2 cellular contexts compared by ENCODE assay signal in the genomic region with DNA sequence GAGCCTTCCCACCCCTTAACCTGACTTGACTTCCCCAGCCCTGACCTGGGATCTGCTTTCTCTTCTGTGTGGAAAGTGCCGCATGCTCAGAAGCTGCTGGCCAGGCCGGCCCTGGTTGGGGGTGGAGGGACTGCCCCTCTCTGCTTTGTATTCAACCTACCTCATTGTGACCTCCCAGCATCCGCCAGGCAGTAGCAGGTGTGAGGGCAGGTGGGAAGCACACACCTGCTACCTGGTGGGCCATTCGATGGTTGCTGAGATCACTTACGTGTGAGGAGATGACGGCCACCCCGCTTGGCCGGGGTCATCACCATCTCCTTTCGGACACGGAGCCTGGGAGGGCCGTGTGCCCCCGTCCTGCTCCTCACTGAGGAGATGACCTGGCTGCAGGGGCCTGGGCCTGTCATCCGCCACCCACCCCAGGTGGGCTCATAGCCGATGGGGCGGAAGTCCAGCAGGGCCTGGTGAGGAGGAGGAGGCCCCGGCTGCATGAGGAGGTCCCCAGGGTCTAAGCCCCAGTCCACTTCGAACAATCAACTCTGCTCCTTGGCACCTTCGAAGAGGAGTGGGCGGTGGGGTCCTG.
TF ChIP-seq lines count a peak whose summit lies in the region.

No MANE protein-coding gene starts in this region.

TF ChIP-seq in SK-N-SH, 30 proteins besides CTCF, POLR2A, EP300 and RAD21:
- TF ChIP-seq, protein P1, sequence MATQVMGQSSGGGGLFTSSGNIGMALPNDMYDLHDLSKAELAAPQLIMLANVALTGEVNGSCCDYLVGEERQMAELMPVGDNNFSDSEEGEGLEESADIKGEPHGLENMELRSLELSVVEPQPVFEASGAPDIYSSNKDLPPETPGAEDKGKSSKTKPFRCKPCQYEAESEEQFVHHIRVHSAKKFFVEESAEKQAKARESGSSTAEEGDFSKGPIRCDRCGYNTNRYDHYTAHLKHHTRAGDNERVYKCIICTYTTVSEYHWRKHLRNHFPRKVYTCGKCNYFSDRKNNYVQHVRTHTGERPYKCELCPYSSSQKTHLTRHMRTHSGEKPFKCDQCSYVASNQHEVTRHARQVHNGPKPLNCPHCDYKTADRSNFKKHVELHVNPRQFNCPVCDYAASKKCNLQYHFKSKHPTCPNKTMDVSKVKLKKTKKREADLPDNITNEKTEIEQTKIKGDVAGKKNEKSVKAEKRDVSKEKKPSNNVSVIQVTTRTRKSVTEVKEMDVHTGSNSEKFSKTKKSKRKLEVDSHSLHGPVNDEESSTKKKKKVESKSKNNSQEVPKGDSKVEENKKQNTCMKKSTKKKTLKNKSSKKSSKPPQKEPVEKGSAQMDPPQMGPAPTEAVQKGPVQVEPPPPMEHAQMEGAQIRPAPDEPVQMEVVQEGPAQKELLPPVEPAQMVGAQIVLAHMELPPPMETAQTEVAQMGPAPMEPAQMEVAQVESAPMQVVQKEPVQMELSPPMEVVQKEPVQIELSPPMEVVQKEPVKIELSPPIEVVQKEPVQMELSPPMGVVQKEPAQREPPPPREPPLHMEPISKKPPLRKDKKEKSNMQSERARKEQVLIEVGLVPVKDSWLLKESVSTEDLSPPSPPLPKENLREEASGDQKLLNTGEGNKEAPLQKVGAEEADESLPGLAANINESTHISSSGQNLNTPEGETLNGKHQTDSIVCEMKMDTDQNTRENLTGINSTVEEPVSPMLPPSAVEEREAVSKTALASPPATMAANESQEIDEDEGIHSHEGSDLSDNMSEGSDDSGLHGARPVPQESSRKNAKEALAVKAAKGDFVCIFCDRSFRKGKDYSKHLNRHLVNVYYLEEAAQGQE (IDR thresholded peaks at IDR 0.05; ENCODE audit: low read depth, low read length) = no peak
- TF ChIP-seq MEF2A (IDR thresholded peaks at IDR 0.05; ENCODE audit: borderline replicate concordance, low read depth) (no peak), YY1 (IDR thresholded peaks at IDR 0.05; ENCODE audit: low read depth) (no peak), TCF12 (IDR thresholded peaks at IDR 0.05) (no peak), NRF1 (IDR thresholded peaks at IDR 0.05; ENCODE audit: low read depth, low read length) (no peak), GABPA (IDR thresholded peaks at IDR 0.05; ENCODE audit: low read depth) (no peak), NFIC (IDR thresholded peaks at IDR 0.05; ENCODE audit: borderline replicate concordance) (no peak), RFX5 (IDR thresholded peaks at IDR 0.05; ENCODE audit: low read length) (no peak), PBX3 (IDR thresholded peaks at IDR 0.05) (no peak)
- TF ChIP-seq, protein P2, sequence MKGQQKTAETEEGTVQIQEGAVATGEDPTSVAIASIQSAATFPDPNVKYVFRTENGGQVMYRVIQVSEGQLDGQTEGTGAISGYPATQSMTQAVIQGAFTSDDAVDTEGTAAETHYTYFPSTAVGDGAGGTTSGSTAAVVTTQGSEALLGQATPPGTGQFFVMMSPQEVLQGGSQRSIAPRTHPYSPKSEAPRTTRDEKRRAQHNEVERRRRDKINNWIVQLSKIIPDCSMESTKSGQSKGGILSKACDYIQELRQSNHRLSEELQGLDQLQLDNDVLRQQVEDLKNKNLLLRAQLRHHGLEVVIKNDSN (IDR thresholded peaks at IDR 0.05; ENCODE audit: borderline replicate concordance, low read depth) = no peak

TF ChIP-seq in SK-N-SH treated with all-trans-retinoic acid at 6 μM for 48 hours, 23 proteins besides CTCF, POLR2A, EP300 and RAD21:
- TF ChIP-seq CSRNP3 (CRISPR knock-in tag; IDR thresholded peaks at IDR 0.05) (no peak), ZNF70 (CRISPR knock-in tag; IDR thresholded peaks at IDR 0.05) (no peak), SNAI2 (CRISPR knock-in tag; IDR thresholded peaks at IDR 0.05) (no peak), ARNTL (CRISPR knock-in tag; IDR thresholded peaks at IDR 0.05; ENCODE audit: borderline replicate concordance, low read depth) (no peak), ZFP30 (CRISPR knock-in tag; IDR thresholded peaks at IDR 0.05) (no peak), PPARA (CRISPR knock-in tag; IDR thresholded peaks at IDR 0.05; ENCODE audit: borderline replicate concordance) (no peak), GLIS3 (CRISPR knock-in tag; IDR thresholded peaks at IDR 0.05) (no peak), ZNF565 (CRISPR knock-in tag; conservative IDR thresholded peaks at IDR 0.05; ENCODE audit: low read depth) (no peak), ZC3H10 (CRISPR knock-in tag; IDR thresholded peaks at IDR 0.05) (no peak), BACH2 (CRISPR knock-in tag; IDR thresholded peaks at IDR 0.05; ENCODE audit: borderline replicate concordance) (no peak)
- TF ChIP-seq, protein P3, sequence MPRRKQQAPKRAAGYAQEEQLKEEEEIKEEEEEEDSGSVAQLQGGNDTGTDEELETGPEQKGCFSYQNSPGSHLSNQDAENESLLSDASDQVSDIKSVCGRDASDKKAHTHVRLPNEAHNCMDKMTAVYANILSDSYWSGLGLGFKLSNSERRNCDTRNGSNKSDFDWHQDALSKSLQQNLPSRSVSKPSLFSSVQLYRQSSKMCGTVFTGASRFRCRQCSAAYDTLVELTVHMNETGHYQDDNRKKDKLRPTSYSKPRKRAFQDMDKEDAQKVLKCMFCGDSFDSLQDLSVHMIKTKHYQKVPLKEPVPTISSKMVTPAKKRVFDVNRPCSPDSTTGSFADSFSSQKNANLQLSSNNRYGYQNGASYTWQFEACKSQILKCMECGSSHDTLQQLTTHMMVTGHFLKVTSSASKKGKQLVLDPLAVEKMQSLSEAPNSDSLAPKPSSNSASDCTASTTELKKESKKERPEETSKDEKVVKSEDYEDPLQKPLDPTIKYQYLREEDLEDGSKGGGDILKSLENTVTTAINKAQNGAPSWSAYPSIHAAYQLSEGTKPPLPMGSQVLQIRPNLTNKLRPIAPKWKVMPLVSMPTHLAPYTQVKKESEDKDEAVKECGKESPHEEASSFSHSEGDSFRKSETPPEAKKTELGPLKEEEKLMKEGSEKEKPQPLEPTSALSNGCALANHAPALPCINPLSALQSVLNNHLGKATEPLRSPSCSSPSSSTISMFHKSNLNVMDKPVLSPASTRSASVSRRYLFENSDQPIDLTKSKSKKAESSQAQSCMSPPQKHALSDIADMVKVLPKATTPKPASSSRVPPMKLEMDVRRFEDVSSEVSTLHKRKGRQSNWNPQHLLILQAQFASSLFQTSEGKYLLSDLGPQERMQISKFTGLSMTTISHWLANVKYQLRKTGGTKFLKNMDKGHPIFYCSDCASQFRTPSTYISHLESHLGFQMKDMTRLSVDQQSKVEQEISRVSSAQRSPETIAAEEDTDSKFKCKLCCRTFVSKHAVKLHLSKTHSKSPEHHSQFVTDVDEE (CRISPR knock-in tag; IDR thresholded peaks at IDR 0.05) = no peak
